ENCODE assay signal across 16 cellular contexts in the genomic region with DNA sequence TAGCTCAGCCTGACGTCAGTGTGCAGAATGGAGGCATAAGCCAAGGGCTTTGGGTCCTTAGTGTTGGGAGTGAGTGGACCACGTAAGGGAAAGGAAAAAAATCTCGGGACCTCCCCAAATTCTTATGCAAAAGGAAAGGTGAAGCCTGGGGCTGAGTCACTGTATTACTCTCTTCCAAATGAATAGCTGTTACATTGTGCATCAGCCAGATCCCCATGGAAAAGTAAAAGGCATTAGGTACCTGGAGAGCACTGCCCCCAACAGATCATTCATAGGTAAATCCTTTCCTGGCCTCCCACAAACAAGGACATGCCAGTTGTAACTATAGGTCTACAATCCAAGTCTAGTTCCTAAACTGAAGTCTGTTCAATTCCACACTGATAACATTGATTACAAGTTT.
DNase-seq lines count a peak whose midpoint lies in the region; ATAC-seq and TF ChIP-seq lines count a peak whose summit lies in the region.
"Had no signal": no experiment of that assay in that cellular context is flagged by ENCODE, and none has a peak within 500 bp of the region (broad histone marks: within the 10 kb centered on the region; RNA-seq: fewer than 3 reads in every experiment).

No MANE protein-coding gene starts in this region.

- no peaks in the 10 kb centered on the region for H3K4me1 ChIP-seq in breast epithelium
- H3K4me1 ChIP-seq: heart right ventricle, transverse colon had no signal

- BruUV-seq in MCF 10A (replicated peaks; lab: Mats Ljungman, UMichigan) = no TSS peak

- CTCF ChIA-PET in MCF 10A (lab: Yijun Ruan, JAX) = interaction anchor here (0.7 to 2.3 kb wide), 6 partner anchors 15 to 348 kb away, joined by 3 to 9 read pairs (median 6); no protein-coding TSS in a partner anchor

- no peaks in the 10 kb centered on the region for H3K4me1 Mint-ChIP-seq in MCF 10A (ENCODE audit: insufficient read depth, unreplicated experiment)
- H3K4me1 Mint-ChIP-seq in activated T-cell treated with anti-CD3 and anti-CD28 coated beads, Interleukin-2, amount 50 U/mL, for 24 hours (ENCODE audit: low read depth) = no peaks in the 10 kb centered on the region

- no peaks in the 10 kb centered on the region for H3K36me3 Mint-ChIP-seq in MCF 10A (ENCODE audit: insufficient read depth, unreplicated experiment)
- no peaks in the 10 kb centered on the region for H3K36me3 Mint-ChIP-seq in activated T-cell treated with anti-CD3 and anti-CD28 coated beads, Interleukin-2, amount 50 U/mL, for 24 hours (ENCODE audit: low read depth)

- TF ChIP-seq POLR2A in breast epithelium (IDR thresholded peaks at IDR 0.05) = no peak

- H3K36me3 ChIP-seq in breast epithelium = no peaks in the 10 kb centered on the region
- H3K36me3 ChIP-seq: heart right ventricle, transverse colon had no signal

- no peak overlapping the region for H3K4me3 Mint-ChIP-seq in MCF 10A (ENCODE audit: unreplicated experiment)
- H3K4me3 Mint-ChIP-seq in activated T-cell treated with anti-CD3 and anti-CD28 coated beads, Interleukin-2, amount 50 U/mL, for 24 hours = no peak overlapping the region

- no peaks in the 10 kb centered on the region for H3K9me3 Mint-ChIP-seq in MCF 10A (ENCODE audit: unreplicated experiment)
- H3K9me3 Mint-ChIP-seq in activated T-cell treated with anti-CD3 and anti-CD28 coated beads, Interleukin-2, amount 50 U/mL, for 24 hours = no peaks in the 10 kb centered on the region

- no peaks in the 10 kb centered on the region for H3K27me3 ChIP-seq in breast epithelium
- H3K27me3 ChIP-seq: transverse colon had no signal

- POLR2A ChIA-PET in MCF 10A (lab: Yijun Ruan, JAX) = interaction anchor here (0.5 to 1.2 kb wide), 3 partner anchors 131 to 250 kb away, joined by 3 to 6 read pairs (median 3); no protein-coding TSS in a partner anchor

- no peaks in the 10 kb centered on the region for H3K9me3 ChIP-seq in breast epithelium
- H3K9me3 ChIP-seq: heart right ventricle, transverse colon had no signal

- DNase-seq in MCF 10A (ENCODE audit: unreplicated experiment) = peak; percentile 74
- no peak for DNase-seq in breast epithelium (ENCODE audit: low spot score in 2 of 2)
- DNase-seq in SW480 (ENCODE audit: low spot score) = peak; percentile 33
- peak; percentile 66 for DNase-seq in iPS-NIHi7 (ENCODE audit: extremely low spot score)
- no peak for DNase-seq in activated T-cell treated with anti-CD3 and anti-CD28 coated beads, Interleukin-2, amount 50 U/mL, for 24 hours
- DNase-seq: activated CD8-positive, alpha-beta memory T cell treated with anti-CD3 and anti-CD28 coated beads for 24 hours; activated naive CD4-positive, alpha-beta T cell treated with Interleukin-2 at 50 U/mL for 16 hours; DMS153; heart right ventricle; midbrain; NCI-H2171; T-helper 9 cell; transverse colon had no signal

- intact Hi-C loops in MCF 10A (cut with micrococcal nuclease) (loop anchor here (1.0 to 5.0 kb wide), 3 partner anchors 171 to 386 kb away; a partner anchor contains a TSS), breast epithelium (cut with DNase I; ENCODE audit: low total_unique reads) (no loop called here)

- no peaks in the 10 kb centered on the region for H3K27me3 Mint-ChIP-seq in MCF 10A (ENCODE audit: insufficient read depth, unreplicated experiment)
- H3K27me3 Mint-ChIP-seq in activated T-cell treated with anti-CD3 and anti-CD28 coated beads, Interleukin-2, amount 50 U/mL, for 24 hours = peaks cover 6% of the 10 kb centered on the region

- ATAC-seq in GM18861 (IDR thresholded peaks at IDR 0.05; ENCODE audit: unreplicated experiment) (no peak), HG02852 (IDR thresholded peaks at IDR 0.05; ENCODE audit: unreplicated experiment) (no peak), HG02885 (IDR thresholded peaks at IDR 0.05; ENCODE audit: poor library complexity, unreplicated experiment) (no peak)
- ATAC-seq: heart right ventricle had no signal

- no peak overlapping the region for H3K4me3 ChIP-seq in breast epithelium
- H3K4me3 ChIP-seq: heart right ventricle, transverse colon had no signal

- no peak overlapping the region for H3K27ac Mint-ChIP-seq in MCF 10A (ENCODE audit: low read depth, unreplicated experiment)
- H3K27ac Mint-ChIP-seq in activated T-cell treated with anti-CD3 and anti-CD28 coated beads, Interleukin-2, amount 50 U/mL, for 24 hours = no peak overlapping the region

- TF ChIP-seq CTCF in MCF 10A (IDR thresholded peaks at IDR 0.05; ENCODE audit: unreplicated experiment) (peak; percentile 24), breast epithelium (IDR thresholded peaks at IDR 0.05) (no peak)

- H3K27ac ChIP-seq in breast epithelium = no peak overlapping the region
- H3K27ac ChIP-seq: heart right ventricle, transverse colon had no signal

Comparison
In these comparisons a context has a peak if more than half of its experiments do, and no peak if none do; other contexts are left out.
1. DNase-seq: peak in MCF 10A (single experiment), SW480 (single experiment) and iPS-NIHi7 (single experiment); none in breast epithelium (0 of 2) and activated T-cell treated with anti-CD3 and anti-CD28 coated beads, Interleukin-2, amount 50 U/mL, for 24 hours (single experiment).